In the genomic region with DNA sequence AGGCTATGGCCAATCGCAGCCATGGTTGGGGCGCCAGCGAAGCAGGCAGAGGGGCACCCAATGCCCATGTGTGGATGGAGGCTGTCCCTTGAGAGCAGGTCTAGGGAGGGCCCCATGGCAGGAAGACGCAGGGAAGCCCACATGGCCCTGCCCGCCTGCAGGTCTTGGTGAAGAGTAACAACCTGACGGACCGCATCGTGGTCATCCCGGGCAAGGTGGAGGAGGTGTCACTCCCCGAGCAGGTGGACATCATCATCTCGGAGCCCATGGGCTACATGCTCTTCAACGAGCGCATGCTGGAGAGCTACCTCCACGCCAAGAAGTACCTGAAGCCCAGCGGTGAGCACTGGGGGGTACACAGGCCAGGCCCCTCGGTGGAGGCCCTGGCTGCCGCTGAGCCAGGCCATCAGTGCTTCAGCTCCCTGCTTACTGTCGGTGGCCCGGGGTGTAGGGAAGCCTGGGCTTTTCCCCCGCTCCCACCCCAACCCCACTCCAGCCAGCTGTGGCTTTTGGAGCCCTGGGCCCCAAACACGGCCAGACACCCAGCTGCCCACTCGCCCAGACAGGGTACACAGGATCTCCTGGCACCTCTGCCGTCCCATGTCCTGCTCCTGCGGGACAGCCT, we compare ENCODE assay signal across 2 cellular contexts.
TF ChIP-seq lines count a peak whose summit lies in the region.

No MANE protein-coding gene starts in this region.

TF ChIP-seq in HCT116, 20 proteins besides CTCF, POLR2A, EP300 and RAD21:
- TF ChIP-seq SP1 (IDR thresholded peaks at IDR 0.05; ENCODE audit: low read depth) (no peak), TCF7L2 (IDR thresholded peaks at IDR 0.05; ENCODE audit: borderline replicate concordance, extremely low read depth, insufficient read depth, insufficient read length) (no peak), SIN3A (IDR thresholded peaks at IDR 0.05; ENCODE audit: low read depth) (no peak), EZH2phosphoT487 (IDR thresholded peaks at IDR 0.05; ENCODE audit: borderline replicate concordance) (no peak), EGR1 (IDR thresholded peaks at IDR 0.05; ENCODE audit: low read depth) (no peak), CBX3 (IDR thresholded peaks at IDR 0.05; ENCODE audit: low read depth) (no peak)
- TF ChIP-seq, protein P1, sequence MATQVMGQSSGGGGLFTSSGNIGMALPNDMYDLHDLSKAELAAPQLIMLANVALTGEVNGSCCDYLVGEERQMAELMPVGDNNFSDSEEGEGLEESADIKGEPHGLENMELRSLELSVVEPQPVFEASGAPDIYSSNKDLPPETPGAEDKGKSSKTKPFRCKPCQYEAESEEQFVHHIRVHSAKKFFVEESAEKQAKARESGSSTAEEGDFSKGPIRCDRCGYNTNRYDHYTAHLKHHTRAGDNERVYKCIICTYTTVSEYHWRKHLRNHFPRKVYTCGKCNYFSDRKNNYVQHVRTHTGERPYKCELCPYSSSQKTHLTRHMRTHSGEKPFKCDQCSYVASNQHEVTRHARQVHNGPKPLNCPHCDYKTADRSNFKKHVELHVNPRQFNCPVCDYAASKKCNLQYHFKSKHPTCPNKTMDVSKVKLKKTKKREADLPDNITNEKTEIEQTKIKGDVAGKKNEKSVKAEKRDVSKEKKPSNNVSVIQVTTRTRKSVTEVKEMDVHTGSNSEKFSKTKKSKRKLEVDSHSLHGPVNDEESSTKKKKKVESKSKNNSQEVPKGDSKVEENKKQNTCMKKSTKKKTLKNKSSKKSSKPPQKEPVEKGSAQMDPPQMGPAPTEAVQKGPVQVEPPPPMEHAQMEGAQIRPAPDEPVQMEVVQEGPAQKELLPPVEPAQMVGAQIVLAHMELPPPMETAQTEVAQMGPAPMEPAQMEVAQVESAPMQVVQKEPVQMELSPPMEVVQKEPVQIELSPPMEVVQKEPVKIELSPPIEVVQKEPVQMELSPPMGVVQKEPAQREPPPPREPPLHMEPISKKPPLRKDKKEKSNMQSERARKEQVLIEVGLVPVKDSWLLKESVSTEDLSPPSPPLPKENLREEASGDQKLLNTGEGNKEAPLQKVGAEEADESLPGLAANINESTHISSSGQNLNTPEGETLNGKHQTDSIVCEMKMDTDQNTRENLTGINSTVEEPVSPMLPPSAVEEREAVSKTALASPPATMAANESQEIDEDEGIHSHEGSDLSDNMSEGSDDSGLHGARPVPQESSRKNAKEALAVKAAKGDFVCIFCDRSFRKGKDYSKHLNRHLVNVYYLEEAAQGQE (IDR thresholded peaks at IDR 0.05; ENCODE audit: low read depth), result no peak
- TF ChIP-seq, protein P2, sequence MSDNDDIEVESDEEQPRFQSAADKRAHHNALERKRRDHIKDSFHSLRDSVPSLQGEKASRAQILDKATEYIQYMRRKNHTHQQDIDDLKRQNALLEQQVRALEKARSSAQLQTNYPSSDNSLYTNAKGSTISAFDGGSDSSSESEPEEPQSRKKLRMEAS (IDR thresholded peaks at IDR 0.05), result no peak

TF ChIP-seq in K562, 482 proteins besides CTCF, POLR2A, EP300 and RAD21:
- TF ChIP-seq POLR2G (IDR thresholded peaks at IDR 0.05; ENCODE audit: low read depth, low read length) (peak; percentile 41), MCM3 (IDR thresholded peaks at IDR 0.05) (no peak), ZNF354B (CRISPR knock-in tag; IDR thresholded peaks at IDR 0.05) (no peak), STAG1 (CRISPR knock-in tag; IDR thresholded peaks at IDR 0.05; ENCODE audit: borderline replicate concordance) (no peak), ZNF217 (CRISPR knock-in tag; IDR thresholded peaks at IDR 0.05) (no peak)
